ENCODE assay signal across 10 cellular contexts in the genomic region with DNA sequence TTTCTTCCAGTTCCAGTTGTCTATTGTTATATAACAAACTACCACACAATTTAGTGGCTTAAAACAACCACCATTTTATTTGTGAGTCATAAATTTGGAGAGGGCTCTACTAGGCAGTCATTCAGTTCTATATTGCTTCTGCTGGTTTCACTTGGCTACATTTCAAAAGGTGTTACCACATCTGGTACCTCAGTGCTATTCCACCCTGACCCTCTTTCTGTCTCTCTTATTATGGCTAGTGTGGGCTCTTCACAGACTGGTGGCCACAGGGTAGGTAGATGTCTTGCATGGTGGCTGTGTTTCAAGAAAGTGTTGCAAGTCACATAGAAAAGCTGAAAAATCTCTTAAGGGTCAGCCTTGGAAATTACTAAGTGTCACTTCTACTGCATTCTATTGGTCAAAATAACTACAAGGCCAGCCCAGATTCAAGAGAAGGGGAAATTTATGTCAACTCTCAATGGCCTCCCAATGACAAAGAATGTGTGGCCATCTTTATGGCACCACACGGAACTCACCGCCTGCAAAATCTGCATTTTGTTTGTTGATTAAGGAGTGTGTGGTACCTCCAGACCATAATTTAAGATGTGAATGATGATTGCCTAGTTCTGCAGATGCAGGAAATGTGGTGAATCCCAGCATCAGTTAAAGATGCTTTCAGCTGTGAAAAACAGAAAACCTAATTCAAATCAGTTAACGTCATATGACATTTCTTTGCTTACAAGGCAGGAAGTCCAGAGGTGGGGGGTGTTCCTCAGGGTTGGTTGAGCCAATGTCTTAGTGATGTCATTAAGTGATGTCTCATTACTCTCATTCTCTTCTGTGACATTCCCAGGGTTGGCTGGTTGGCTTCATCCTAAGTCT.
DNase-seq lines count a peak whose midpoint lies in the region; ATAC-seq lines count a peak whose summit lies in the region.
"Had no signal": no experiment of that assay in that cellular context is flagged by ENCODE, and none has a peak within 500 bp of the region (broad histone marks: within the 10 kb centered on the region; RNA-seq: fewer than 3 reads in every experiment).

No MANE protein-coding gene starts in this region.

- H3K36me3 ChIP-seq in effector memory CD4-positive, alpha-beta T cell (ENCODE audit: control insufficient read depth, insufficient read depth, low read length), result no peaks in the 10 kb centered on the region
- H3K36me3 ChIP-seq: adrenal gland had no signal

- ATAC-seq in GM18498 (IDR thresholded peaks at IDR 0.05; ENCODE audit: unreplicated experiment), result peak; percentile 51
- ATAC-seq in HG02588 (IDR thresholded peaks at IDR 0.05; ENCODE audit: unreplicated experiment), result peak; percentile 40

- H3K4me3 ChIP-seq in effector memory CD4-positive, alpha-beta T cell (ENCODE audit: insufficient read depth, low read depth, low read length, poor library complexity, severe bottlenecking), result no peak overlapping the region
- H3K4me3 ChIP-seq: adrenal gland had no signal

- H3K4me1 ChIP-seq in effector memory CD4-positive, alpha-beta T cell (ENCODE audit: control insufficient read depth, insufficient read depth, low read length, poor library complexity, severe bottlenecking), result peaks cover 59% of the 10 kb centered on the region
- H3K4me1 ChIP-seq: adrenal gland had no signal

- peak; percentile 38 to 93 (median 62) for DNase-seq in T-helper 1 cell
- peak; percentile 47 to 70 (median 63) for DNase-seq in effector memory CD4-positive, alpha-beta T cell
- DNase-seq in NCI-H1417 treated with DMSO at 0.1 percent for 48 hours (lab: John Stamatoyannopoulos, UW), result no peak
- no peak for DNase-seq in NCI-H2081 (lab: John Stamatoyannopoulos, UW)
- DNase-seq in anterior cingulate cortex (lab: John Stamatoyannopoulos, UW), result no peak
- no peak for DNase-seq in NCI-H187 treated with DMSO at 0.1 percent for 48 hours (lab: John Stamatoyannopoulos, UW)
- DNase-seq: adrenal gland, MM.1S had no signal

- H3K27me3 ChIP-seq in effector memory CD4-positive, alpha-beta T cell (replicated peaks; ENCODE audit: control insufficient read depth, insufficient read depth, low read length, poor library complexity, severe bottlenecking), result no peaks in the 10 kb centered on the region
- H3K27me3 ChIP-seq: adrenal gland had no signal

- H3K27ac ChIP-seq in effector memory CD4-positive, alpha-beta T cell (ENCODE audit: insufficient read depth, low read length, poor library complexity, severe bottlenecking), result peak overlapping the region; percentile 92
- H3K27ac ChIP-seq: adrenal gland had no signal

- H3K9me3 ChIP-seq in effector memory CD4-positive, alpha-beta T cell (ENCODE audit: control insufficient read depth, low read length), result no peaks in the 10 kb centered on the region
- H3K9me3 ChIP-seq: adrenal gland had no signal

Comparison
In these comparisons a context has a peak if more than half of its experiments do, and no peak if none do; other contexts are left out.
1. DNase-seq: peak in T-helper 1 cell (5 of 5) and effector memory CD4-positive, alpha-beta T cell (3 of 3); none in NCI-H1417 treated with DMSO at 0.1 percent for 48 hours (single experiment), NCI-H2081 (0 of 2), anterior cingulate cortex (0 of 58) and NCI-H187 treated with DMSO at 0.1 percent for 48 hours (single experiment).